9 cellular contexts compared by ENCODE assay signal in genomic region chr18:48942554-48943261, GRCh38. TPM values are rescaled to one million over a fixed set of nuclear protein-coding genes. Genes with fewer than 3 reads are reported as not detected.
DNase-seq lines count a peak whose midpoint lies in the region; FAIRE-seq and TF ChIP-seq lines count a peak whose summit lies in the region.
"Had no signal": no experiment of that assay in that cellular context is flagged by ENCODE, and none has a peak within 500 bp of the region (broad histone marks: within the 10 kb centered on the region; RNA-seq: fewer than 3 reads in every experiment).

No MANE protein-coding gene starts in this region.

- no peak overlapping the region for H2BK5ac ChIP-seq in H9 (ENCODE audit: insufficient read length, low read length)

- H3K36me3 ChIP-seq in bronchial epithelial cell (ENCODE audit: control insufficient read depth, insufficient read depth, low read length), result peaks cover 5% of the 10 kb centered on the region
- H3K36me3 ChIP-seq in mesodermal cell (ENCODE audit: control insufficient read depth, insufficient read depth, low read length), result peaks cover 95% of the 10 kb centered on the region
- H3K36me3 ChIP-seq in WERI-Rb-1, result peaks cover 90% of the 10 kb centered on the region

- FAIRE-seq in bronchial epithelial cell (lab: Jason Lieb, UNC), result no peak

- H3K23ac ChIP-seq in H9 (ENCODE audit: insufficient read length, low read depth, low read length), result no peak overlapping the region

- H2AFZ ChIP-seq in H9 (ENCODE audit: low read length), result no peak overlapping the region
- H2AFZ ChIP-seq: parathyroid adenoma had no signal

- H2BK15ac ChIP-seq in H9 (ENCODE audit: low read depth, low read length), result no peak overlapping the region

- no peaks in the 10 kb centered on the region for H4K20me1 ChIP-seq in H9 (ENCODE audit: control insufficient read depth, insufficient read depth, insufficient read length)

- no peak overlapping the region for H3K56ac ChIP-seq in H9 (ENCODE audit: insufficient read length, low read depth, low read length)

- peak overlapping the region in 1 of 2 experiments; percentile 28; a peak in 1 of 5 replicates for H3K4me3 Mint-ChIP-seq in H9

- no peak overlapping the region for H2BK20ac ChIP-seq in H9 (ENCODE audit: low read depth, low read length, poor library complexity, severe bottlenecking)

- no peak overlapping the region for H2AK5ac ChIP-seq in H9 (ENCODE audit: insufficient read length, low read length)

- H3K4me3 ChIP-seq in AG04449 (ENCODE audit: low read depth, low read length) (no peak overlapping the region; the same call in 1 of the 2 replicates), bronchial epithelial cell (ENCODE audit: low read depth, low read length) (no peak overlapping the region), mesodermal cell (ENCODE audit: extremely low read depth, insufficient read depth, low read length, poor library complexity, severe bottlenecking) (peak overlapping the region; percentile 27), WERI-Rb-1 (ENCODE audit: low read depth, low read length) (no peak overlapping the region)

- no peak overlapping the region for H4K91ac ChIP-seq in H9 (ENCODE audit: insufficient read length, low read depth, low read length)

- H3K4me2 ChIP-seq in H9 (ENCODE audit: insufficient read depth, insufficient read length, low read length), result no peak overlapping the region

- WGBS in mesodermal cell (ENCODE audit: insufficient coverage in 2 of 2), 2 experiments, result 70 to 77% methylated on average over 11 of the region's 12 CpGs
- no CpG with 5 or more reads among the region's 12 CpGs for WGBS in H9 (ENCODE audit: extremely low coverage, insufficient read length, low lambda C conversion rate)

- H2BK12ac ChIP-seq in H9 (ENCODE audit: insufficient read length, low read depth, low read length), result no peak overlapping the region

- no peaks in the 10 kb centered on the region for H3K23me2 ChIP-seq in H9 (ENCODE audit: insufficient read length, low read depth, low read length, poor library complexity, severe bottlenecking)

- H4K5ac ChIP-seq in H9 (ENCODE audit: insufficient read length, low read depth, low read length), result no peak overlapping the region

- no peak overlapping the region for H2BK120ac ChIP-seq in H9 (ENCODE audit: low read depth, low read length, poor library complexity, severe bottlenecking)

- no peaks in the 10 kb centered on the region for H3K27me3 Mint-ChIP-seq in H9 (ENCODE audit: low read depth)

- peaks cover 90% of the 10 kb centered on the region for H3K79me2 ChIP-seq in H9 (ENCODE audit: insufficient read depth, low read length)

- H3K4me1 Mint-ChIP-seq in H9, result peaks cover 94 to 98% of the 10 kb centered on the region in 2 experiments

- H3K9me3 ChIP-seq in mesodermal cell (ENCODE audit: control insufficient read depth, low read length) (no peaks in the 10 kb centered on the region), WERI-Rb-1 (ENCODE audit: severe bottlenecking) (no peaks in the 10 kb centered on the region), H9 (ENCODE audit: control insufficient read depth, low read depth, low read length) (no peaks in the 10 kb centered on the region)

- CTCF ChIA-PET in AG04449 (lab: Yijun Ruan, JAX), result interaction anchor here (1.0 to 1.9 kb wide), 4 partner anchors 12 to 467 kb away, joined by 3 to 9 read pairs (median 5); no protein-coding TSS in a partner anchor

- DNase-seq in AG04449 (ENCODE audit: low read depth, low spot score) (peak; percentile 87), HPDE6-E6E7 (ENCODE audit: extremely low spot score) (peak; percentile 95), bronchial epithelial cell (ENCODE audit: low read depth) (peak; percentile 96), WERI-Rb-1 (no peak), NCI-H2107 treated with DMSO at 0.1 percent for 48 hours (lab: John Stamatoyannopoulos, UW; ENCODE audit: unreplicated experiment) (no peak), NCI-H510A (lab: John Stamatoyannopoulos, UW) (no peak), H9 (no peak)

- no peak for TF ChIP-seq CTCF in AG04449 (IDR thresholded peaks at IDR 0.05; ENCODE audit: insufficient read depth, low read length, missing control alignments)
- TF ChIP-seq CTCF in bronchial epithelial cell (IDR thresholded peaks at IDR 0.05; ENCODE audit: insufficient read depth, low read length, severe bottlenecking), result no peak
- no peak for TF ChIP-seq CTCF in WERI-Rb-1 (IDR thresholded peaks at IDR 0.05; ENCODE audit: low read depth, low read length)
- TF ChIP-seq CTCF in H9 (conservative IDR thresholded peaks at IDR 0.05), result no peak

- peaks cover 6% of the 10 kb centered on the region for H3K79me1 ChIP-seq in H9 (ENCODE audit: insufficient read depth, low read depth, low read length, poor library complexity, severe bottlenecking)

- H4K8ac ChIP-seq in H9 (replicated peaks; ENCODE audit: insufficient read length, low read depth, low read length), result no peak overlapping the region

- peak overlapping the region in 1 of 3 experiments; percentile 33; a peak in 1 of 7 replicates for H3K27ac Mint-ChIP-seq in H9

- H3K4me1 ChIP-seq in mesodermal cell (ENCODE audit: control insufficient read depth, insufficient read depth, low read length, poor library complexity, severe bottlenecking), result peaks cover 77% of the 10 kb centered on the region
- peaks cover 12% of the 10 kb centered on the region; the same call in 1 of the 2 replicates for H3K4me1 ChIP-seq in H9 (ENCODE audit: insufficient read depth, low read length)

- H3T11ph ChIP-seq in H9 (ENCODE audit: low read length), result no peak overlapping the region

- peaks cover 44 to 87% (median 55%) of the 10 kb centered on the region in 3 experiments for H3K36me3 Mint-ChIP-seq in H9 (ENCODE audit: insufficient read depth in 1 of 3, low read depth in 3 of 3)

- POLR2A ChIA-PET in AG04449 (lab: Yijun Ruan, JAX), result interaction anchor here (0.6 to 1.6 kb wide), 4 partner anchors 9 to 110 kb away, joined by 3 to 5 read pairs (median 4); no protein-coding TSS in a partner anchor

- H3K27me3 ChIP-seq in bronchial epithelial cell (ENCODE audit: control insufficient read depth, insufficient read depth, low read length) (no peaks in the 10 kb centered on the region), WERI-Rb-1 (ENCODE audit: insufficient read depth, low read depth, severe bottlenecking) (no peaks in the 10 kb centered on the region), H9 (ENCODE audit: insufficient read depth, low read length) (no peaks in the 10 kb centered on the region)

- H3K9me3 Mint-ChIP-seq in H9, result no peaks in the 10 kb centered on the region

- H3K18ac ChIP-seq in H9 (ENCODE audit: insufficient read length, low read depth, low read length), result no peak overlapping the region

- peak overlapping the region; percentile 95 for H3K27ac ChIP-seq in mesodermal cell (ENCODE audit: low read depth, low read length, severe bottlenecking)
- H3K27ac ChIP-seq in WERI-Rb-1, result no peak overlapping the region
- H3K27ac ChIP-seq in H9 (ENCODE audit: insufficient read length, low read depth, low read length), result no peak overlapping the region
- H3K27ac ChIP-seq: parathyroid adenoma had no signal

- H3K14ac ChIP-seq in H9 (ENCODE audit: insufficient read depth, low read length), result no peak overlapping the region

- H3K4ac ChIP-seq in H9 (ENCODE audit: low read depth, low read length), result no peak overlapping the region

- no peak overlapping the region for H3K9ac ChIP-seq in H9 (ENCODE audit: extremely low read depth, insufficient read length, low read length)
- H3K9ac ChIP-seq: parathyroid adenoma had no signal

RNA-seq across cellular contexts. Expression of gene SMAD7, which starts 8.1 kb away (rescaled TPM):
- total RNA-seq in bronchial epithelial cell, result 11.5 and 19.2 TPM in 2 replicates
- polyA plus RNA-seq in mesodermal cell (2013, experiment 1 of 2), result 45.1 TPM
- polyA plus RNA-seq in mesodermal cell (2013, experiment 2 of 2), result 42.8 TPM
- 27.7 and 29.4 TPM in 2 replicates for total RNA-seq in H9 (2021)

Comparison
In these comparisons a context has a peak if more than half of its experiments do, and no peak if none do; other contexts are left out.
1. DNase-seq: peak in AG04449 (single experiment), HPDE6-E6E7 (single experiment) and bronchial epithelial cell (single experiment); none in WERI-Rb-1 (single experiment), NCI-H2107 treated with DMSO at 0.1 percent for 48 hours (single experiment), NCI-H510A (single experiment) and H9 (single experiment).